In genomic region chr13:22877421-22877820, GRCh38 we compare ENCODE assay signal across 26 cellular contexts.
DNase-seq lines count a peak whose midpoint lies in the region; ATAC-seq, FAIRE-seq and TF ChIP-seq lines count a peak whose summit lies in the region.
"Had no signal": no experiment of that assay in that cellular context is flagged by ENCODE, and none has a peak within 500 bp of the region (broad histone marks: within the 10 kb centered on the region; RNA-seq: fewer than 3 reads in every experiment).

No MANE protein-coding gene starts in this region.

- H3K4me3 ChIP-seq in H1 (ENCODE audit: extremely low read depth in 1 of 4, insufficient read depth in 2 of 4, low read depth in 3 of 4, low read length in 4 of 4) (no peak overlapping the region), smooth muscle cell (no peak overlapping the region)
- H3K4me3 ChIP-seq: BLaER1, GM12878 had no signal

- H3K79me2 ChIP-seq in H1 (ENCODE audit: control insufficient read depth in 1 of 2, insufficient read depth in 2 of 2, low read length in 2 of 2): no peaks in the 10 kb centered on the region
- no peaks in the 10 kb centered on the region for H3K79me2 ChIP-seq in smooth muscle cell (ENCODE audit: low read depth)

- WGBS in H1 (ENCODE audit: extremely low coverage in 1 of 2, insufficient coverage in 1 of 2, insufficient read length in 1 of 2, insufficient replicate concordance in 2 of 2, low coverage in 1 of 2, low lambda C conversion rate in 2 of 2, missing lambda C conversion rate in 1 of 2), 2 experiments: 92% methylated on average over 4 of the region's 4 CpGs; no CpG with 5 or more reads in 1 of the 2 experiments
- WGBS in smooth muscle cell (ENCODE audit: low lambda C conversion rate): 89% methylated on average over 4 of the region's 4 CpGs

- no peak for TF ChIP-seq CTCF in WTC11 (IDR thresholded peaks at IDR 0.05)
- TF ChIP-seq CTCF in H1 (IDR thresholded peaks at IDR 0.05; ENCODE audit: control extremely low read depth in 1 of 3, insufficient read depth in 1 of 3, low read depth in 1 of 3, low read length in 3 of 3): no peak
- no peak for TF ChIP-seq CTCF in smooth muscle cell (IDR thresholded peaks at IDR 0.05; ENCODE audit: borderline replicate concordance, insufficient read depth, poor library complexity, severe bottlenecking)

- H3K4me1 ChIP-seq in H1 (replicated peaks in 1 of 4; ENCODE audit: control insufficient read depth in 3 of 4, insufficient read depth in 4 of 4, low read length in 3 of 4) (peaks cover 0 to 10% (median 3%) of the 10 kb centered on the region in 4 experiments; a peak in 5 of 7 replicates), smooth muscle cell (ENCODE audit: low read depth) (no peaks in the 10 kb centered on the region)
- H3K4me1 ChIP-seq: BE2C, BLaER1 had no signal

- no peaks in the 10 kb centered on the region for H3K27me3 ChIP-seq in H1 (replicated peaks in 1 of 4; ENCODE audit: control insufficient read depth in 3 of 4, extremely low read depth in 1 of 4, insufficient read depth in 3 of 4, low read length in 3 of 4)
- no peaks in the 10 kb centered on the region for H3K27me3 ChIP-seq in smooth muscle cell (ENCODE audit: low read depth)
- H3K27me3 ChIP-seq: BE2C, BLaER1 had no signal

- no peak overlapping the region for H2BK12ac ChIP-seq in H1 (ENCODE audit: low read depth, low read length)

- H2AFZ ChIP-seq in H1 (ENCODE audit: low read length): no peak overlapping the region
- no peak overlapping the region for H2AFZ ChIP-seq in smooth muscle cell (ENCODE audit: low read depth)

- TF ChIP-seq EP300 in H1 (IDR thresholded peaks at IDR 0.05; ENCODE audit: borderline replicate concordance in 1 of 2, low read depth in 2 of 2, low read length in 2 of 2): no peak

- H3K9me3 ChIP-seq in H1 (ENCODE audit: insufficient read depth in 2 of 2, low read depth in 1 of 2, low read length in 1 of 2) (peaks cover 9 to 10% of the 10 kb centered on the region in 2 experiments; a peak in 3 of 4 replicates), smooth muscle cell (replicated peaks; ENCODE audit: low read depth) (no peaks in the 10 kb centered on the region)
- H3K9me3 ChIP-seq: BE2C, BLaER1 had no signal

- no peak overlapping the region for H3K18ac ChIP-seq in H1 (ENCODE audit: extremely low read depth, low read length)

- 0 out of 2 replicates have a peak, but pooled peaks cover 2% of the 10 kb centered on the region for H3K23me2 ChIP-seq in H1 (ENCODE audit: low read depth, low read length)

- H3K36me3 ChIP-seq in H1 (ENCODE audit: control insufficient read depth in 2 of 4, insufficient read depth in 4 of 4, low read length in 3 of 4): peaks cover 0 to 6% (median 0%) of the 10 kb centered on the region in 4 experiments; a peak in 2 of 8 replicates
- no peaks in the 10 kb centered on the region for H3K36me3 ChIP-seq in smooth muscle cell (ENCODE audit: low read depth)
- H3K36me3 ChIP-seq: BE2C, BLaER1 had no signal

- DNase-seq in GM18507 (ENCODE audit: extremely low spot score, insufficient read length, low read depth): no peak
- DNase-seq in WTC11 (ENCODE audit: low spot score): no peak
- no peak for DNase-seq in H1 (ENCODE audit: low read depth in 1 of 2, low spot score in 2 of 2)
- no peak for DNase-seq in smooth muscle cell (lab: John Stamatoyannopoulos, UW; ENCODE audit: unreplicated experiment)
- no peak for DNase-seq in H54 (ENCODE audit: insufficient read length, low spot score)
- no peak for DNase-seq in SW480 (ENCODE audit: low spot score)
- no peak for DNase-seq in NCI-H146 treated with DMSO at 0.1 percent for 48 hours (lab: John Stamatoyannopoulos, UW; ENCODE audit: unreplicated experiment)
- DNase-seq: 8988T; ACHN; BE2C; C1 segment of cervical spinal cord; CD4-positive, alpha-beta memory T cell; CD4-positive, CD25-positive, alpha-beta regulatory T cell; CD8-positive, alpha-beta memory T cell; COR-L47; DMS 273 treated with DMSO at 0.1 percent for 48 hours; DMS153; DMS53; DMS79; DND-41; EL; GDM1 had no signal

- no peak overlapping the region for H4K5ac ChIP-seq in H1 (ENCODE audit: insufficient read length, low read depth, low read length)

- no peak overlapping the region for H3K23ac ChIP-seq in H1 (ENCODE audit: insufficient read length)

- no peak overlapping the region for H4K8ac ChIP-seq in H1 (ENCODE audit: extremely low read depth, insufficient read depth, low read length)

- peaks cover 21% of the 10 kb centered on the region for H3K9me3 Mint-ChIP-seq in WTC11

- no peak overlapping the region for H2BK20ac ChIP-seq in H1 (ENCODE audit: low read length)

- no peaks in the 10 kb centered on the region for H3K27me3 Mint-ChIP-seq in WTC11 (ENCODE audit: low read depth)
- H3K27me3 Mint-ChIP-seq: CD4-positive, alpha-beta memory T cell; CD4-positive, CD25-positive, alpha-beta regulatory T cell; CD8-positive, alpha-beta memory T cell had no signal

- H3K27ac ChIP-seq in H1 (ENCODE audit: low read depth, low read length) (no peak overlapping the region), smooth muscle cell (ENCODE audit: low read depth) (no peak overlapping the region)
- H3K27ac ChIP-seq: BLaER1 had no signal

- CTCF ChIA-PET in WTC11 (lab: Charles Lee): no interaction called here
- CTCF ChIA-PET in H1 (lab: Charles Lee; ENCODE audit: partially characterized antibody): interaction anchor here (0.6 to 0.7 kb wide), 2 partner anchors 756 to 978 kb away, joined by 4 read pairs; no protein-coding TSS in a partner anchor

- no peak overlapping the region for H4K91ac ChIP-seq in H1 (replicated peaks; ENCODE audit: insufficient read length, low read length)

- no peak overlapping the region for H3K56ac ChIP-seq in H1 (replicated peaks; ENCODE audit: insufficient read length, low read depth, low read length)

- TF ChIP-seq POLR2A in H1 (IDR thresholded peaks at IDR 0.05; ENCODE audit: control extremely low read depth in 1 of 2, low read depth in 2 of 2, low read length in 2 of 2) (no peak), H54 (IDR thresholded peaks at IDR 0.05; ENCODE audit: low read depth, low read length) (no peak)

- no peak overlapping the region for H3K4me3 Mint-ChIP-seq in WTC11
- H3K4me3 Mint-ChIP-seq: CD14-positive monocyte; CD4-positive, alpha-beta memory T cell; CD4-positive, CD25-positive, alpha-beta regulatory T cell; CD8-positive, alpha-beta memory T cell had no signal

- no peak for TF ChIP-seq RAD21 in H1 (IDR thresholded peaks at IDR 0.05 in 1 of 2, conservative IDR thresholded peaks at IDR 0.05 in 1 of 2; ENCODE audit: low read depth in 2 of 2, low read length in 2 of 2)

- peaks cover 41% of the 10 kb centered on the region for H3K4me1 Mint-ChIP-seq in WTC11
- H3K4me1 Mint-ChIP-seq: CD14-positive monocyte; CD4-positive, alpha-beta memory T cell; CD4-positive, CD25-positive, alpha-beta regulatory T cell; CD8-positive, alpha-beta memory T cell had no signal

- no peak overlapping the region for H2AK5ac ChIP-seq in H1 (ENCODE audit: low read depth, low read length)

- peaks cover 22% of the 10 kb centered on the region for H3K36me3 Mint-ChIP-seq in WTC11
- H3K36me3 Mint-ChIP-seq: CD14-positive monocyte; CD4-positive, alpha-beta memory T cell; CD4-positive, CD25-positive, alpha-beta regulatory T cell; CD8-positive, alpha-beta memory T cell had no signal

- H3K9ac ChIP-seq in H1 (replicated peaks in 1 of 4; ENCODE audit: extremely low read depth in 1 of 4, low read depth in 3 of 4, low read length in 3 of 4) (no peak overlapping the region), smooth muscle cell (ENCODE audit: low read depth) (no peak overlapping the region)
- H3K9ac ChIP-seq: BLaER1 had no signal

- H3K4me2 ChIP-seq in H1 (ENCODE audit: insufficient read depth in 1 of 2, low read depth in 2 of 2, low read length in 2 of 2): no peak overlapping the region
- no peak overlapping the region for H3K4me2 ChIP-seq in smooth muscle cell
- H3K4me2 ChIP-seq: BLaER1 had no signal

- H3K4ac ChIP-seq in H1 (replicated peaks; ENCODE audit: insufficient read length, low read depth, low read length): no peak overlapping the region

- no peak overlapping the region for H2BK15ac ChIP-seq in H1 (ENCODE audit: low read length)

- H4K20me1 ChIP-seq in H1 (replicated peaks in 1 of 2; ENCODE audit: control insufficient read depth in 1 of 2, insufficient read depth in 2 of 2, low read length in 2 of 2): no peaks in the 10 kb centered on the region
- no peaks in the 10 kb centered on the region for H4K20me1 ChIP-seq in smooth muscle cell (ENCODE audit: low read depth)
- H4K20me1 ChIP-seq: BLaER1 had no signal

- no peak for ATAC-seq in WTC11
- ATAC-seq: GM12878 had no signal

- no peak overlapping the region for H2BK5ac ChIP-seq in H1 (ENCODE audit: low read depth, low read length)

- peak; percentile 54 for FAIRE-seq in GM18507 (lab: Jason Lieb, UNC)
- no peak for FAIRE-seq in H1 (lab: Jason Lieb, UNC)
- FAIRE-seq in H54 (lab: Jason Lieb, UNC): no peak
- FAIRE-seq: A204.1, GM12878 had no signal

- no peak overlapping the region for H3K14ac ChIP-seq in H1 (ENCODE audit: insufficient read length)

- H3F3A ChIP-seq in smooth muscle cell (ENCODE audit: low read depth): no peaks in the 10 kb centered on the region

- no peak overlapping the region for H2BK120ac ChIP-seq in H1 (replicated peaks; ENCODE audit: low read depth, low read length)

- POLR2A ChIA-PET in WTC11 (lab: Charles Lee) (no interaction called here), H1 (lab: Charles Lee; ENCODE audit: partially characterized antibody) (no interaction called here)

- H3K27ac Mint-ChIP-seq in WTC11: no peak overlapping the region
- H3K27ac Mint-ChIP-seq: CD14-positive monocyte; CD4-positive, alpha-beta memory T cell; CD4-positive, CD25-positive, alpha-beta regulatory T cell; CD8-positive, alpha-beta memory T cell had no signal

- no peaks in the 10 kb centered on the region for H3K79me1 ChIP-seq in H1 (ENCODE audit: low read depth, low read length)

TF ChIP-seq in WTC11, 78 proteins besides CTCF, POLR2A, EP300 and RAD21 (continues in another document):
- TF ChIP-seq ZNF317 (CRISPR knock-in tag; IDR thresholded peaks at IDR 0.05; ENCODE audit: borderline replicate concordance, low read depth): no peak
- TF ChIP-seq ZNF232 (CRISPR knock-in tag; IDR thresholded peaks at IDR 0.05): no peak
- TF ChIP-seq USF1 (CRISPR knock-in tag; IDR thresholded peaks at IDR 0.05): no peak

TF ChIP-seq in H1, 55 proteins besides CTCF, POLR2A, EP300 and RAD21:
- TF ChIP-seq SIRT6 (IDR thresholded peaks at IDR 0.05; ENCODE audit: low read length): no peak
- peak; percentile 81; the same call in 1 of the 2 replicates for TF ChIP-seq KDM1A (IDR thresholded peaks at IDR 0.05; ENCODE audit: borderline replicate concordance, low read length)
